ENCODE assay signal across 17 cellular contexts in genomic region chr7:146096994-146097393, GRCh38. TPM values are rescaled to one million over a fixed set of nuclear protein-coding genes. Genes with fewer than 3 reads are reported as not detected.
DNase-seq lines count a peak whose midpoint lies in the region; ATAC-seq and TF ChIP-seq lines count a peak whose summit lies in the region.
"Had no signal": no experiment of that assay in that cellular context is flagged by ENCODE, and none has a peak within 500 bp of the region (broad histone marks: within the 10 kb centered on the region; RNA-seq: fewer than 3 reads in every experiment).

No MANE protein-coding gene starts in this region.

- no peaks in the 10 kb centered on the region for H3K9me3 ChIP-seq in right lobe of liver
- H3K9me3 ChIP-seq: esophagus squamous epithelium had no signal

- intact Hi-C loops in right lobe of liver (cut with DNase I): no loop called here

- H3K4me3 ChIP-seq in right lobe of liver: no peak overlapping the region
- H3K4me3 ChIP-seq: esophagus squamous epithelium had no signal

- DNase-seq in ELF-1 (ENCODE audit: low read depth, low spot score) (peak; percentile 17), HT-29 (ENCODE audit: low spot score) (peak; percentile 24), RKO (ENCODE audit: low spot score) (peak; percentile 48), iPS-NIHi11 (ENCODE audit: low spot score) (peak; percentile 38), right lobe of liver (no peak), NCI-H510A treated with DMSO at 0.1 percent for 48 hours (lab: John Stamatoyannopoulos, UW) (no peak)
- DNase-seq: activated CD4-positive, alpha-beta T cell treated with anti-CD3 and anti-CD28 coated beads for 36 hours; activated naive CD8-positive, alpha-beta T cell treated with anti-CD3 and anti-CD28 coated beads, Interleukin-2, amount 50 U/mL, for 24 hours; esophagus squamous epithelium; GF-D8; hippocampal formation; mesenchymal stem cell; NCI-H1436 treated with DMSO at 0.1 percent for 48 hours; occipital lobe; stimulated activated naive CD8-positive, alpha-beta T cell treated with anti-CD3 and anti-CD28 coated beads, Interleukin-15, Interleukin-2, amounts not matched to agents 100 U/mL and 50 U/mL, for 24 hours; T-helper 1 cell had no signal

- no peaks in the 10 kb centered on the region for H3K27me3 ChIP-seq in right lobe of liver
- H3K27me3 ChIP-seq: esophagus squamous epithelium had no signal

- no peaks in the 10 kb centered on the region for H3K36me3 ChIP-seq in right lobe of liver
- H3K36me3 ChIP-seq: esophagus squamous epithelium had no signal

- H3K4me1 ChIP-seq in right lobe of liver: no peaks in the 10 kb centered on the region
- H3K4me1 ChIP-seq: esophagus squamous epithelium had no signal

- H3K27ac ChIP-seq in right lobe of liver: no peak overlapping the region
- H3K27ac ChIP-seq: esophagus squamous epithelium had no signal

- no peak for TF ChIP-seq POLR2A in right lobe of liver (IDR thresholded peaks at IDR 0.05)

- no peak for TF ChIP-seq CTCF in right lobe of liver (IDR thresholded peaks at IDR 0.05)

- no peak for ATAC-seq in HG02759 (IDR thresholded peaks at IDR 0.05; ENCODE audit: unreplicated experiment)
- no peak for ATAC-seq in right lobe of liver
- ATAC-seq: activated CD4-positive, alpha-beta T cell treated with anti-CD3 and anti-CD28 coated beads for 36 hours; activated naive CD8-positive, alpha-beta T cell treated with anti-CD3 and anti-CD28 coated beads, Interleukin-2, amount 50 U/mL, for 24 hours; stimulated activated naive CD8-positive, alpha-beta T cell treated with anti-CD3 and anti-CD28 coated beads, Interleukin-15, Interleukin-2, amounts not matched to agents 100 U/mL and 50 U/mL, for 24 hours had no signal

- WGBS in right lobe of liver (ENCODE audit: insufficient coverage, low coverage, low lambda C conversion rate, missing lambda C conversion rate): 34% methylated on average over 5 of the region's 5 CpGs

RNA-seq across cellular contexts. Expression of gene CNTNAP2, which starts 19.6 kb away (rescaled TPM):
- 0.03 and 0.08 TPM in 2 replicates for total RNA-seq in HT-29 (2014; rRNA removed; shearing (Covaris generic))
- 1 to 10 TPM; 1.8 to 8.1 (median 3.9) TPM for total RNA-seq in right lobe of liver
- total RNA-seq: activated CD4-positive, alpha-beta T cell treated with anti-CD3 and anti-CD28 coated beads for 36 hours had no signal

Comparison
In these comparisons a context has a peak if more than half of its experiments do, and no peak if none do; other contexts are left out.
1. DNase-seq: peak in ELF-1 (single experiment), HT-29 (single experiment), RKO (single experiment) and iPS-NIHi11 (single experiment); none in right lobe of liver (0 of 3) and NCI-H510A treated with DMSO at 0.1 percent for 48 hours (single experiment).